ENCODE assay signal across 1 cellular context in genomic region chr14:96205059-96205993, GRCh38.
TF ChIP-seq lines count a peak whose summit lies in the region.

No MANE protein-coding gene starts in this region.

TF ChIP-seq in SK-N-SH treated with all-trans-retinoic acid at 6 μM for 48 hours, 23 proteins besides CTCF, POLR2A, EP300 and RAD21 (continued from another document):
- TF ChIP-seq CSRNP3 (CRISPR knock-in tag; IDR thresholded peaks at IDR 0.05) (no peak), POU6F1 (CRISPR knock-in tag; IDR thresholded peaks at IDR 0.05; ENCODE audit: borderline replicate concordance, low read depth) (no peak), ZFP30 (CRISPR knock-in tag; IDR thresholded peaks at IDR 0.05) (no peak), BACH2 (CRISPR knock-in tag; IDR thresholded peaks at IDR 0.05; ENCODE audit: borderline replicate concordance) (no peak), ISL1 (CRISPR knock-in tag; IDR thresholded peaks at IDR 0.05) (no peak), RARB (CRISPR knock-in tag; IDR thresholded peaks at IDR 0.05) (no peak)
